Comparison of ENCODE assay signal across 18 cellular contexts in the genomic region with DNA sequence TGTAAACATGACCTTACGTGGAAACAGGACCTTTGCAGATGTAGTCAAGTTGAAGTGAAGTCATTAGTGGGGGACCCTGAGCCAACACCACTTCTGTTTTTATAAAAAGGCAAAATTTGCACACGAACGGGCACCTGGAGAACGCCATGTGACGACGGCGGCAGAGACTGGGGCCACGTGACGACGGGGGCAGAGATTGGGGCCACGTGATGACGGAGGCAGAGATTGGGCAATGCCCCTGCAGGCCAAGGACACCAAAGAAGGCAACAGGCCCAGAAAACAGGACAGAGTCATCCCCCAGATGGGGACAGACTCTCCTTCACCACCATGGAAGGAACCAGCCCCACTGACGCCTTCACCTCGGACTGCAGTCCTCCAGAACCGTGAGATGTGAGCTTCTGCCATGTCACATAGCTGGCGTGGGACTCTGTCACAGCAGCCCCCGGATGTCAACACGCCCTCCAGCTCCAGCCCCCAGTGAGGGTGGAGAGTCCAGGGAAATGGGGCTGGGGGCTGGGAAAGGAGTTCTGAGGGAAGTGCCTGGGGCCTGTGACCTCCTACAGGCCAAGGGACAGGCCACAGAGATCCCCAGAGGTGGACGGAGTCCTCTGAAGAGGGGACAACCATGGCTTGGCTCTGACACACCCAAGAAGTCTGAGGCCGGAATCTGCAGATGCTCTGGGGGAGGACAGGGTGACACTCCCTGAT. TPM values are rescaled to one million over a fixed set of nuclear protein-coding genes. Genes with fewer than 3 reads are reported as not detected.
DNase-seq lines count a peak whose midpoint lies in the region; ATAC-seq and TF ChIP-seq lines count a peak whose summit lies in the region.
"Had no signal": no experiment of that assay in that cellular context is flagged by ENCODE, and none has a peak within 500 bp of the region (broad histone marks: within the 10 kb centered on the region; RNA-seq: fewer than 3 reads in every experiment).

No MANE protein-coding gene starts in this region.

- no peaks in the 10 kb centered on the region for H3K9me3 Mint-ChIP-seq in stimulated activated effector memory CD8-positive, alpha-beta T cell treated with anti-CD3 and anti-CD28 coated beads, Interleukin-12 subunit alpha, Interleukin-12 subunit beta, amount 100 ng/mL, for 72 hours
- H3K9me3 Mint-ChIP-seq in T-helper 2 cell treated with Interferon-gamma antibody and Interleukin-4, amounts not matched to agents 5 μg/mL and 100 μg/mL, for 36 hours = peaks cover 7% of the 10 kb centered on the region

- no peak for TF ChIP-seq RAD21 in Ishikawa (IDR thresholded peaks at IDR 0.05; ENCODE audit: low read depth)

- no peak for TF ChIP-seq POLR2A in esophagus muscularis mucosa (IDR thresholded peaks at IDR 0.05; ENCODE audit: low read depth)

- peaks cover 38% of the 10 kb centered on the region for H3K4me1 Mint-ChIP-seq in stimulated activated effector memory CD8-positive, alpha-beta T cell treated with anti-CD3 and anti-CD28 coated beads, Interleukin-12 subunit alpha, Interleukin-12 subunit beta, amount 100 ng/mL, for 72 hours
- H3K4me1 Mint-ChIP-seq in T-helper 2 cell treated with Interferon-gamma antibody and Interleukin-4, amounts not matched to agents 5 μg/mL and 100 μg/mL, for 36 hours (ENCODE audit: low read depth) = peaks cover 11% of the 10 kb centered on the region
- H3K4me1 Mint-ChIP-seq: CD14-positive monocyte had no signal

- peak; percentile 91 for DNase-seq in esophagus muscularis mucosa (ENCODE audit: extremely low spot score)
- DNase-seq in stimulated activated effector memory CD8-positive, alpha-beta T cell treated with anti-CD3 and anti-CD28 coated beads, Interleukin-12 subunit alpha, Interleukin-12 subunit beta, amount 100 ng/mL, for 72 hours (ENCODE audit: low spot score in 2 of 2) = peak in 1 of 2 donors; percentile 35
- no peak for DNase-seq in T-helper 2 cell treated with Interferon-gamma antibody and Interleukin-4, amounts not matched to agents 5 μg/mL and 100 μg/mL, for 36 hours (ENCODE audit: low spot score)
- DNase-seq: ACHN; COR-L47; DMS 273 treated with DMSO at 0.1 percent for 48 hours; DND-41; H7; KBM-7; NCI-H1694 treated with DMSO at 0.1 percent for 48 hours; NK-92 treated with Interleukin-12 subunit alpha and Interleukin-12 subunit beta, amount 100 ng/mL, for 24 hours; Right ventricle myocardium superior had no signal

- H3K27me3 Mint-ChIP-seq in T-helper 2 cell treated with Interferon-gamma antibody and Interleukin-4, amounts not matched to agents 5 μg/mL and 100 μg/mL, for 36 hours (ENCODE audit: low read depth) = no peaks in the 10 kb centered on the region

- H3K9me3 ChIP-seq in esophagus muscularis mucosa = peaks cover 0 to 1% (median under 1%) of the 10 kb centered on the region in 4 donors

- no peak for ATAC-seq in stimulated activated effector memory CD8-positive, alpha-beta T cell treated with anti-CD3 and anti-CD28 coated beads, Interleukin-12 subunit alpha, Interleukin-12 subunit beta, amount 100 ng/mL, for 72 hours
- ATAC-seq in HG03159 (IDR thresholded peaks at IDR 0.05; ENCODE audit: unreplicated experiment) = no peak

- TF ChIP-seq EP300 in Ishikawa (IDR thresholded peaks at IDR 0.05; ENCODE audit: borderline replicate concordance) (no peak), esophagus muscularis mucosa (IDR thresholded peaks at IDR 0.05) (no peak)

- peak overlapping the region; percentile 75 for H3K27ac Mint-ChIP-seq in stimulated activated effector memory CD8-positive, alpha-beta T cell treated with anti-CD3 and anti-CD28 coated beads, Interleukin-12 subunit alpha, Interleukin-12 subunit beta, amount 100 ng/mL, for 72 hours
- no peak overlapping the region for H3K27ac Mint-ChIP-seq in T-helper 2 cell treated with Interferon-gamma antibody and Interleukin-4, amounts not matched to agents 5 μg/mL and 100 μg/mL, for 36 hours
- H3K27ac Mint-ChIP-seq: CD14-positive monocyte had no signal

- TF ChIP-seq CTCF in esophagus muscularis mucosa (IDR thresholded peaks at IDR 0.05) = no peak

- H3K27ac ChIP-seq in esophagus muscularis mucosa (replicated peaks in 1 of 4) = no peak overlapping the region

- no peak overlapping the region for H3K4me3 Mint-ChIP-seq in stimulated activated effector memory CD8-positive, alpha-beta T cell treated with anti-CD3 and anti-CD28 coated beads, Interleukin-12 subunit alpha, Interleukin-12 subunit beta, amount 100 ng/mL, for 72 hours
- no peak overlapping the region for H3K4me3 Mint-ChIP-seq in T-helper 2 cell treated with Interferon-gamma antibody and Interleukin-4, amounts not matched to agents 5 μg/mL and 100 μg/mL, for 36 hours
- H3K4me3 Mint-ChIP-seq: CD14-positive monocyte had no signal

- intact Hi-C loops in esophagus muscularis mucosa (cut with DNase I) = no loop called here

- no peaks in the 10 kb centered on the region for H3K36me3 Mint-ChIP-seq in stimulated activated effector memory CD8-positive, alpha-beta T cell treated with anti-CD3 and anti-CD28 coated beads, Interleukin-12 subunit alpha, Interleukin-12 subunit beta, amount 100 ng/mL, for 72 hours
- peaks cover 7% of the 10 kb centered on the region for H3K36me3 Mint-ChIP-seq in T-helper 2 cell treated with Interferon-gamma antibody and Interleukin-4, amounts not matched to agents 5 μg/mL and 100 μg/mL, for 36 hours (ENCODE audit: low read depth)
- H3K36me3 Mint-ChIP-seq: CD14-positive monocyte had no signal

- H3K36me3 ChIP-seq in esophagus muscularis mucosa = no peaks in the 10 kb centered on the region

- 91% methylated on average over 20 of the region's 20 CpGs for WGBS in esophagus muscularis mucosa

- no peaks in the 10 kb centered on the region for H3K4me1 ChIP-seq in esophagus muscularis mucosa

- no peak overlapping the region for H3K4me3 ChIP-seq in esophagus muscularis mucosa

- peaks cover 0 to 70% (median 0%) of the 10 kb centered on the region in 4 donors for H3K27me3 ChIP-seq in esophagus muscularis mucosa

TF ChIP-seq in Ishikawa, 13 proteins besides CTCF, POLR2A, EP300 and RAD21:
- TF ChIP-seq FOXM1 (IDR thresholded peaks at IDR 0.05; ENCODE audit: borderline replicate concordance, low read depth) = no peak
- TF ChIP-seq USF1 (IDR thresholded peaks at IDR 0.05) = 0 out of 2 replicates have a peak, but pooled peaks have one; percentile 13
- TF ChIP-seq TCF12 (IDR thresholded peaks at IDR 0.05; ENCODE audit: low read depth) = no peak
- no peak for TF ChIP-seq TAF1 (IDR thresholded peaks at IDR 0.05; ENCODE audit: low read depth)
- TF ChIP-seq CREB1 (IDR thresholded peaks at IDR 0.05; ENCODE audit: low read depth) = no peak
- TF ChIP-seq YY1 (IDR thresholded peaks at IDR 0.05; ENCODE audit: low read depth) = no peak
- TF ChIP-seq ZBTB7A (IDR thresholded peaks at IDR 0.05; ENCODE audit: low read depth) = no peak
TF ChIP-seq in Ishikawa: peak in this region for 1.

RNA-seq across cellular contexts. Expression of gene KRTAP12-4, which starts 4.0 kb away (rescaled TPM):
- not detected for total RNA-seq in esophagus muscularis mucosa
- total RNA-seq: G401, H7, NCI-H460, OCI-LY7, Right ventricle myocardium superior had no signal

RNA-seq across cellular contexts. Expression of gene KRTAP10-11, which starts 4.2 kb away (rescaled TPM):
- not detected for total RNA-seq in esophagus muscularis mucosa
- total RNA-seq: G401, H7, NCI-H460, OCI-LY7, Right ventricle myocardium superior had no signal

RNA-seq across cellular contexts. Expression of gene KRTAP12-3, which starts 7.3 kb away (rescaled TPM):
- total RNA-seq in esophagus muscularis mucosa = not detected
- total RNA-seq: G401, H7, NCI-H460, OCI-LY7, Right ventricle myocardium superior had no signal

RNA-seq across cellular contexts. Expression of gene KRTAP10-10, which starts 13.3 kb away (rescaled TPM):
- not detected for total RNA-seq in esophagus muscularis mucosa
- total RNA-seq: G401, H7, NCI-H460, OCI-LY7, Right ventricle myocardium superior had no signal

RNA-seq across cellular contexts. Expression of gene KRTAP12-2, which starts 16.3 kb away (rescaled TPM):
- total RNA-seq in esophagus muscularis mucosa = not detected
- total RNA-seq: G401, H7, NCI-H460, OCI-LY7, Right ventricle myocardium superior had no signal
